18 cellular contexts compared by ENCODE assay signal in the genomic region with DNA sequence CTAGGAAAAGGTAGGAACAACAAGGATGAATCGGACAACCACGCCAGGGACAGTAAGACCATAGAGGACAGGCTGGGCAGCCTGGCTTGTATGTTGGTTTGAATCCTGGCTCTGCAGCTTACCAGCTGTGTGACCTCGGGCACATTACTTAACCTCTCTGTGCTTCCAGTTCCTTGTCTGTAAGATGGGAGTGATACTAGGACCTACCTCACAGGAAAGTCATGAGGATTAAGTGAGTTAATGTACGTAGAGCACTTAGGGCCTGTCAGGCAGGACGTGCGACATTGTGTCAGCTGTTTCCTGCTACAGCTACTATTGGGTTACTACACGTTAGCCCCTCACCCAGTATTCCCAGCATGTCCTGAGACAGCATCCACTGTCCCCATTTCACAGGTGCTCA. TPM values are rescaled to one million over a fixed set of nuclear protein-coding genes. Genes with fewer than 3 reads are reported as not detected.
DNase-seq lines count a peak whose midpoint lies in the region; ATAC-seq and TF ChIP-seq lines count a peak whose summit lies in the region.
"Had no signal": no experiment of that assay in that cellular context is flagged by ENCODE, and none has a peak within 500 bp of the region (broad histone marks: within the 10 kb centered on the region; RNA-seq: fewer than 3 reads in every experiment).

No MANE protein-coding gene starts in this region.

- H3K14ac ChIP-seq in mesenchymal stem cell (ENCODE audit: low read length in 2 of 2): peak overlapping the region in 1 of 2 experiments; percentile 45

- no peak overlapping the region for H3K23ac ChIP-seq in mesenchymal stem cell (ENCODE audit: low read length in 2 of 2)

- H3K27me3 ChIP-seq in mesenchymal stem cell (ENCODE audit: control insufficient read depth in 1 of 2, insufficient read depth in 1 of 2, low read length in 2 of 2): no peaks in the 10 kb centered on the region
- no peaks in the 10 kb centered on the region for H3K27me3 ChIP-seq in upper lobe of right lung
- H3K27me3 ChIP-seq in MM.1S (replicated peaks; ENCODE audit: insufficient read depth, low read length): no peaks in the 10 kb centered on the region

- no peak for ATAC-seq in upper lobe of right lung
- ATAC-seq in T-cell (replicated peaks in 1 of 4): no peak
- ATAC-seq: activated CD8-positive, alpha-beta T cell treated with anti-CD3 and anti-CD28 coated beads, Interleukin-2, amount 10 ng/mL, durations not matched to agents 7 days and 5 days had no signal

- H3K4me1 ChIP-seq in mesenchymal stem cell (ENCODE audit: control insufficient read depth, insufficient read depth, low read depth, low read length): peaks cover 34% of the 10 kb centered on the region
- H3K4me1 ChIP-seq in upper lobe of right lung: peaks cover 3% of the 10 kb centered on the region
- H3K4me1 ChIP-seq in MM.1S (ENCODE audit: low read length): no peaks in the 10 kb centered on the region

- no peaks in the 10 kb centered on the region for H3K9me2 ChIP-seq in MM.1S (replicated peaks; ENCODE audit: insufficient read depth, low read length)

- H3F3A ChIP-seq in MM.1S (ENCODE audit: insufficient read depth, low read length): no peaks in the 10 kb centered on the region

- no peak overlapping the region for H2BK120ac ChIP-seq in mesenchymal stem cell (ENCODE audit: low read depth, low read length)

- H4K91ac ChIP-seq in mesenchymal stem cell (ENCODE audit: low read length): peak overlapping the region; percentile 79

- peak overlapping the region; percentile 79 to 85 for H2BK12ac ChIP-seq in mesenchymal stem cell (ENCODE audit: low read length in 2 of 2)

- H3K27me3 Mint-ChIP-seq in activated naive CD4-positive, alpha-beta T cell treated with anti-CD3 and anti-CD28 coated beads, Interleukin-2, amount 50 U/mL, for 24 hours: no peaks in the 10 kb centered on the region
- H3K27me3 Mint-ChIP-seq in chondrocyte (ENCODE audit: low read depth): no peaks in the 10 kb centered on the region
- no peaks in the 10 kb centered on the region for H3K27me3 Mint-ChIP-seq in T-cell
- H3K27me3 Mint-ChIP-seq: CD4-positive, CD25-positive, alpha-beta regulatory T cell had no signal

- peaks cover 2% of the 10 kb centered on the region for H3K4me1 Mint-ChIP-seq in activated naive CD4-positive, alpha-beta T cell treated with anti-CD3 and anti-CD28 coated beads, Interleukin-2, amount 50 U/mL, for 24 hours
- H3K4me1 Mint-ChIP-seq in chondrocyte (ENCODE audit: low read depth) (peaks cover 33% of the 10 kb centered on the region), T-cell (peaks cover 0 to 10% (median 0%) of the 10 kb centered on the region in 3 donors)

- H3K36me3 Mint-ChIP-seq in activated naive CD4-positive, alpha-beta T cell treated with anti-CD3 and anti-CD28 coated beads, Interleukin-2, amount 50 U/mL, for 24 hours: peaks cover 16% of the 10 kb centered on the region
- H3K36me3 Mint-ChIP-seq in chondrocyte (ENCODE audit: low read depth) (peaks cover 51% of the 10 kb centered on the region), T-cell (peaks cover 52% of the 10 kb centered on the region)

- H3K79me2 ChIP-seq in MM.1S (ENCODE audit: low read length): peaks cover 50% of the 10 kb centered on the region

- H3K4me2 ChIP-seq in mesenchymal stem cell (ENCODE audit: low read length, poor library complexity, severe bottlenecking) (no peak overlapping the region), MM.1S (ENCODE audit: low read depth, low read length) (no peak overlapping the region)

- no peak overlapping the region for H3K27ac ChIP-seq in mesenchymal stem cell (ENCODE audit: low read length, poor library complexity, severe bottlenecking)
- H3K27ac ChIP-seq in upper lobe of right lung: peak overlapping the region; percentile 30
- H3K27ac ChIP-seq in MM.1S (ENCODE audit: low read length): no peak overlapping the region
- H3K27ac ChIP-seq: WERI-Rb-1 had no signal

- intact Hi-C loops in upper lobe of right lung (cut with DNase I): no loop called here

- DNase-seq in activated naive CD4-positive, alpha-beta T cell treated with anti-CD3 and anti-CD28 coated beads, Interleukin-2, amount 50 U/mL, for 16 hours: no peak
- DNase-seq in chondrocyte (ENCODE audit: low spot score): peak; percentile 19
- peak; percentile 38 for DNase-seq in mesenchymal stem cell
- no peak for DNase-seq in upper lobe of right lung
- DNase-seq in T-cell: no peak
- no peak for DNase-seq in HuH-7 (ENCODE audit: low spot score)
- DNase-seq in MM.1S: no peak
- DNase-seq: activated CD8-positive, alpha-beta T cell treated with anti-CD3 and anti-CD28 coated beads, Interleukin-2, amount 10 ng/mL, durations not matched to agents 7 days and 5 days; CD4-positive, CD25-positive, alpha-beta regulatory T cell; DMS79; hypothalamus; KG1; NCI-H1105; stimulated activated CD4-positive, alpha-beta T cell treated with anti-CD3 and anti-CD28 coated beads, Interleukin-4, amount 100 ng/mL, for 1 hour; WERI-Rb-1 had no signal

- peak overlapping the region; percentile 66 for H3K9ac ChIP-seq in mesenchymal stem cell (ENCODE audit: low read length)
- H3K9ac ChIP-seq in MM.1S (ENCODE audit: low read length): no peak overlapping the region

- H2BK15ac ChIP-seq in mesenchymal stem cell (ENCODE audit: low read depth, poor library complexity, severe bottlenecking): no peak overlapping the region

- H3K27ac Mint-ChIP-seq in activated naive CD4-positive, alpha-beta T cell treated with anti-CD3 and anti-CD28 coated beads, Interleukin-2, amount 50 U/mL, for 24 hours: peak overlapping the region; percentile 14
- H3K27ac Mint-ChIP-seq in chondrocyte (ENCODE audit: unreplicated experiment): no peak overlapping the region
- no peak overlapping the region for H3K27ac Mint-ChIP-seq in T-cell
- H3K27ac Mint-ChIP-seq: activated T-helper 2 cell treated with anti-CD3 and anti-CD28 coated beads, Interferon-gamma antibody, Interleukin-2, Interleukin-4, amounts not matched to agents 10 μg/mL and 5 μg/mL and 100 μg/mL, durations not matched to agents 14 hours and 24 hours and 36 hours had no signal

- H3K9me3 ChIP-seq in mesenchymal stem cell (ENCODE audit: control insufficient read depth, low read length) (no peaks in the 10 kb centered on the region), upper lobe of right lung (no peaks in the 10 kb centered on the region), MM.1S (replicated peaks; ENCODE audit: insufficient read depth, low read length) (no peaks in the 10 kb centered on the region)

- no peak overlapping the region for H2BK5ac ChIP-seq in mesenchymal stem cell (ENCODE audit: low read depth, low read length, poor library complexity, severe bottlenecking)

- H3K36me3 ChIP-seq in mesenchymal stem cell (ENCODE audit: control insufficient read depth in 1 of 2, insufficient read depth in 2 of 2, low read depth in 1 of 2, low read length in 2 of 2): peaks cover 87 to 90% of the 10 kb centered on the region in 2 experiments
- peaks cover 95% of the 10 kb centered on the region for H3K36me3 ChIP-seq in upper lobe of right lung
- peaks cover 13% of the 10 kb centered on the region; the same call in 1 of the 2 replicates for H3K36me3 ChIP-seq in MM.1S (replicated peaks; ENCODE audit: insufficient read depth, low read length)

- POLR2A ChIA-PET in T-cell (lab: Charles Lee): no interaction called here

- WGBS in mesenchymal stem cell: 62% methylated on average over 7 of the region's 7 CpGs

- no peaks in the 10 kb centered on the region for H3K9me3 Mint-ChIP-seq in activated naive CD4-positive, alpha-beta T cell treated with anti-CD3 and anti-CD28 coated beads, Interleukin-2, amount 50 U/mL, for 24 hours
- H3K9me3 Mint-ChIP-seq in chondrocyte (ENCODE audit: low read depth) (no peaks in the 10 kb centered on the region), T-cell (no peaks in the 10 kb centered on the region)
- H3K9me3 Mint-ChIP-seq: activated T-helper 2 cell treated with anti-CD3 and anti-CD28 coated beads, Interferon-gamma antibody, Interleukin-2, Interleukin-4, amounts not matched to agents 10 μg/mL and 5 μg/mL and 100 μg/mL, durations not matched to agents 14 hours and 24 hours and 36 hours; CD4-positive, CD25-positive, alpha-beta regulatory T cell had no signal

- H3K4me3 ChIP-seq in mesenchymal stem cell (ENCODE audit: insufficient read depth in 1 of 2, low read depth in 1 of 2, low read length in 2 of 2) (no peak overlapping the region), upper lobe of right lung (no peak overlapping the region), MM.1S (ENCODE audit: low read length) (no peak overlapping the region)

- peak overlapping the region; percentile 16 for H4K8ac ChIP-seq in mesenchymal stem cell (ENCODE audit: low read length)

- H3K18ac ChIP-seq in mesenchymal stem cell (ENCODE audit: low read depth in 1 of 2, low read length in 2 of 2): peak overlapping the region; percentile 46 to 92

- no peak overlapping the region for H2AFZ ChIP-seq in mesenchymal stem cell (ENCODE audit: low read depth, low read length)
- H2AFZ ChIP-seq in MM.1S (ENCODE audit: low read length): no peak overlapping the region

- H2AK5ac ChIP-seq in mesenchymal stem cell (ENCODE audit: low read length, severe bottlenecking): no peak overlapping the region

- peak overlapping the region; percentile 50 to 64 for H3K4ac ChIP-seq in mesenchymal stem cell (ENCODE audit: low read depth in 1 of 2, low read length in 2 of 2)

- CTCF ChIA-PET in T-cell (lab: Charles Lee): no interaction called here

- TF ChIP-seq CTCF in chondrocyte (IDR thresholded peaks at IDR 0.05): no peak
- no peak for TF ChIP-seq CTCF in upper lobe of right lung (IDR thresholded peaks at IDR 0.05)
- no peak for TF ChIP-seq CTCF in MM.1S (IDR thresholded peaks at IDR 0.05; ENCODE audit: low read length)

- H3K79me1 ChIP-seq in mesenchymal stem cell (replicated peaks; ENCODE audit: low read length, poor library complexity, severe bottlenecking): peaks cover 71% of the 10 kb centered on the region

- no peak overlapping the region for H3K4me3 Mint-ChIP-seq in activated naive CD4-positive, alpha-beta T cell treated with anti-CD3 and anti-CD28 coated beads, Interleukin-2, amount 50 U/mL, for 24 hours
- no peak overlapping the region for H3K4me3 Mint-ChIP-seq in chondrocyte (ENCODE audit: unreplicated experiment)
- no peak overlapping the region for H3K4me3 Mint-ChIP-seq in T-cell
- H3K4me3 Mint-ChIP-seq: activated CD8-positive, alpha-beta T cell treated with anti-CD3 and anti-CD28 coated beads, Interleukin-2, amount 10 ng/mL, durations not matched to agents 7 days and 5 days; CD4-positive, CD25-positive, alpha-beta regulatory T cell had no signal

- peaks cover 13% of the 10 kb centered on the region; the same call in 1 of the 2 replicates for H4K20me1 ChIP-seq in MM.1S (ENCODE audit: insufficient read depth, low read length)

RNA-seq across cellular contexts. Expression of a gene that starts 32.1 kb away (rescaled TPM):
- total RNA-seq in chondrocyte (121 to 198 TPM (median 193 TPM) in 3 replicates), upper lobe of right lung (24.1 TPM), T-cell (not detected)
- polyA plus RNA-seq in mesenchymal stem cell (2013, experiment 1 of 2): 1.6 TPM
- polyA plus RNA-seq in mesenchymal stem cell (2013, experiment 2 of 2): 2.0 TPM
- total RNA-seq: activated CD8-positive, alpha-beta T cell treated with anti-CD3 and anti-CD28 coated beads, Interleukin-2, amount 10 ng/mL, durations not matched to agents 7 days and 5 days; activated T-helper 2 cell treated with anti-CD3 and anti-CD28 coated beads, Interferon-gamma antibody, Interleukin-2, Interleukin-4, amounts not matched to agents 10 μg/mL and 5 μg/mL and 100 μg/mL, durations not matched to agents 14 hours and 24 hours and 36 hours; CD4-positive, CD25-positive, alpha-beta regulatory T cell; T-helper 1 cell treated with Interleukin-12 subunit alpha and Interleukin-12 subunit beta and Interleukin-4 antibody, amounts not matched to agents 30 ng/mL and 1 ng/mL, for 36 hours had no signal

RNA-seq across cellular contexts. Expression of a gene that starts 40.7 kb away (rescaled TPM):
- total RNA-seq in chondrocyte (98.0 to 139 TPM (median 133 TPM) in 3 replicates), upper lobe of right lung (287 TPM), T-cell (100 to 1,000 TPM; 196 to 222 (median 208) TPM)
- polyA plus RNA-seq in mesenchymal stem cell (2013, experiment 1 of 2): 670 TPM
- 665 TPM for polyA plus RNA-seq in mesenchymal stem cell (2013, experiment 2 of 2)

Comparison
In these comparisons a context has a peak if more than half of its experiments do, and no peak if none do; other contexts are left out.
1. DNase-seq: peak in chondrocyte (single experiment) and mesenchymal stem cell (single experiment); none in activated naive CD4-positive, alpha-beta T cell treated with anti-CD3 and anti-CD28 coated beads, Interleukin-2, amount 50 U/mL, for 16 hours (single experiment), upper lobe of right lung (single experiment), T-cell (0 of 34), HuH-7 (single experiment) and MM.1S (single experiment).
2. RNA of a gene that starts 32.1 kb away (total RNA-seq): 121 to 198 TPM in chondrocyte and 24.1 TPM in upper lobe of right lung (single experiment); not detected in T-cell; every median in the first group is over 10 times any median in the second.